In genomic region chr5:150614651-150615040, GRCh38 we compare ENCODE assay signal across 1 cellular context.
TF ChIP-seq lines count a peak whose summit lies in the region.

No MANE protein-coding gene starts in this region.

TF ChIP-seq in IMR-90, 13 proteins besides CTCF, POLR2A, EP300 and RAD21 (continued from another document):
- TF ChIP-seq CHD1 (IDR thresholded peaks at IDR 0.05; ENCODE audit: low read depth, low read length): no peak
- TF ChIP-seq BHLHE40 (IDR thresholded peaks at IDR 0.05; ENCODE audit: low read depth, low read length): no peak
- no peak for TF ChIP-seq SMC3 (IDR thresholded peaks at IDR 0.05; ENCODE audit: low read depth, low read length)
- TF ChIP-seq MXI1 (IDR thresholded peaks at IDR 0.05; ENCODE audit: borderline replicate concordance, low read depth, low read length): no peak
- no peak for TF ChIP-seq RCOR1 (IDR thresholded peaks at IDR 0.05; ENCODE audit: insufficient replicate concordance, low read length)
- TF ChIP-seq MAFK (IDR thresholded peaks at IDR 0.05; ENCODE audit: low read depth, low read length): no peak
- no peak for TF ChIP-seq USF2 (IDR thresholded peaks at IDR 0.05; ENCODE audit: low read depth, low read length)
- TF ChIP-seq FOS (IDR thresholded peaks at IDR 0.05; ENCODE audit: low read depth, low read length): no peak
- no peak for TF ChIP-seq CEBPB (IDR thresholded peaks at IDR 0.05; ENCODE audit: low read depth, low read length)
